In the genomic region with DNA sequence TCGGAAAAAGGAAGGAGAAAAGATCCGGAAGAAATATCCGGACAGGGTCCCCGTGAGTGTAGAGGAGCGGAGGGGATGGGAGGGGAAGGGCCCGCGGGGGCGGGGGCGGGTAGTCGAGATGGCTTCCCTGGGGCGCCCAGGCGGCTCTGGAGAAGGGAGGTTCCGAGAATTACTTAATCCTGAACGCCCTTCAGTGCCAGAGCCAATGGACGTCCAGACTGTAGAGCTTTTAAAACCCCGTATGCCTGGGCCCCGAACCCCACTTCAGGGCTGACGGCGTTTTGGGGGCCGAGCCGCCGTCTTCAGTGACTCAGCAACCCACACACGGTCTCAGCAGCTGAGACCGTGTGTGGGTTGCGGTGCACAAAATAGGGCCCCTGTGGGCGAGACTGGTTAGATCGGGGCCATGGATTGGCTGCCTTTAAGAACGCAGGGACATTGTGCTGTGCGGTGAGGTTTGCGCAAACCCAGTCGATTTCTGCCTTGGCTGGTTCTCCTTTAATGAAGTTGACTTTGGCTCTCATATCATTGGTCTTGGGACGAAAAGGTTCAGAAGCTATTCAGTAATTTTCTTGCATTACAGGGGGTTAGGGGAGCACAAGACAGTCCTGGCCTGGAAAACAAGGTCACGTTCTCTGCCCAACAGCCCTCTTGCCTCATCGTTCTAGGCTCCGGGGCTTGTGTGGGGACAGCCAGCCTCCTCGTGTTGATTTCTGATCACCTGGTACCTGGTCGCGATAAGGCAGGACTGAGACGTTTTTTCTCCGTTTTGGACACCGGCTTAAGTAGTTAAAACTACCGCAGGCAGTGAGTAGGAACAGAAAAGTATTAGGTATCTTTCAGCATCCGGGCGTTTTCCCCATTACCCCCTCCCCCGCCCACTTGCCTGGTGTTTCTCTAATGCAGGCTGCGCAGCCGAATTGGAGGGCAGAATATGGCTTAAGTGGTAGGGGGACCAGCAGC, we compare ENCODE assay signal across 8 cellular contexts. TPM values are rescaled to one million over a fixed set of nuclear protein-coding genes. Genes with fewer than 3 reads are reported as not detected.
DNase-seq lines count a peak whose midpoint lies in the region; ATAC-seq and TF ChIP-seq lines count a peak whose summit lies in the region.

No MANE protein-coding gene starts in this region.

- no peaks in the 10 kb centered on the region for H3K27me3 ChIP-seq in H7 (ENCODE audit: control insufficient read depth, insufficient read depth, low read length)
- H3K27me3 ChIP-seq in kidney epithelial cell (ENCODE audit: control insufficient read depth, insufficient read depth, low read length) = no peaks in the 10 kb centered on the region

- ATAC-seq in HG03025 (IDR thresholded peaks at IDR 0.05; ENCODE audit: low FRiP score, unreplicated experiment) = no peak

- H3K4me3 ChIP-seq in H7 (ENCODE audit: insufficient read depth, low read depth, low read length) (peak overlapping the region; percentile 83), kidney epithelial cell (ENCODE audit: low read depth, low read length) (peak overlapping the region; percentile 69)

- TF ChIP-seq CTCF in kidney epithelial cell (IDR thresholded peaks at IDR 0.05; ENCODE audit: insufficient read depth, low read length, poor library complexity, severe bottlenecking) = no peak

- peaks cover 3% of the 10 kb centered on the region for H3K36me3 ChIP-seq in H7 (replicated peaks; ENCODE audit: control insufficient read depth, insufficient read depth, low read length)
- H3K36me3 ChIP-seq in kidney epithelial cell (ENCODE audit: control insufficient read depth, insufficient read depth, low read length) = no peaks in the 10 kb centered on the region

- DNase-seq in EL (peak; percentile 81), H7 (peak; percentile 87), NCI-H146 (lab: John Stamatoyannopoulos, UW) (peak; percentile 78), cerebellar cortex (ENCODE audit: low spot score) (peak; percentile 73), kidney epithelial cell (ENCODE audit: low read depth) (no peak)
- DNase-seq in activated CD4-positive, CD25-positive, alpha-beta regulatory T cell treated with anti-CD3 and anti-CD28 coated beads, Interleukin-2, amount 50 U/mL, for 72 hours = peak; percentile 77
- DNase-seq in stimulated activated CD4-positive, alpha-beta T cell treated with anti-CD3 and anti-CD28 coated beads, Interleukin-12 subunit alpha, Interleukin-12 subunit beta, amount 100 ng/mL, for 48 hours (ENCODE audit: low read depth in 2 of 3, low spot score in 1 of 3) = peak; percentile 46 to 61 (median 59)

RNA-seq across cellular contexts. Expression of a gene that starts 0.8 kb away (rescaled TPM):
- total RNA-seq in H7 (2014; rRNA removed; shearing (Covaris generic)) = 98.7 and 118 TPM in 2 replicates
- 44.2 and 47.0 TPM in 2 replicates for total RNA-seq in kidney epithelial cell

RNA-seq across cellular contexts. Expression of a gene that starts 34.6 kb away (rescaled TPM):
- not detected in 2 replicates for total RNA-seq in H7 (2014; rRNA removed; shearing (Covaris generic))
- total RNA-seq in kidney epithelial cell = 0.48 TPM in 1 of 2 replicates, not detected in the other

RNA-seq across cellular contexts. Expression of a gene that starts 41.5 kb away (rescaled TPM):
- total RNA-seq in H7 (2014; rRNA removed; shearing (Covaris generic)) = not detected in 2 replicates
- total RNA-seq in kidney epithelial cell = not detected in 2 replicates
